12 cellular contexts compared by ENCODE assay signal in the genomic region with DNA sequence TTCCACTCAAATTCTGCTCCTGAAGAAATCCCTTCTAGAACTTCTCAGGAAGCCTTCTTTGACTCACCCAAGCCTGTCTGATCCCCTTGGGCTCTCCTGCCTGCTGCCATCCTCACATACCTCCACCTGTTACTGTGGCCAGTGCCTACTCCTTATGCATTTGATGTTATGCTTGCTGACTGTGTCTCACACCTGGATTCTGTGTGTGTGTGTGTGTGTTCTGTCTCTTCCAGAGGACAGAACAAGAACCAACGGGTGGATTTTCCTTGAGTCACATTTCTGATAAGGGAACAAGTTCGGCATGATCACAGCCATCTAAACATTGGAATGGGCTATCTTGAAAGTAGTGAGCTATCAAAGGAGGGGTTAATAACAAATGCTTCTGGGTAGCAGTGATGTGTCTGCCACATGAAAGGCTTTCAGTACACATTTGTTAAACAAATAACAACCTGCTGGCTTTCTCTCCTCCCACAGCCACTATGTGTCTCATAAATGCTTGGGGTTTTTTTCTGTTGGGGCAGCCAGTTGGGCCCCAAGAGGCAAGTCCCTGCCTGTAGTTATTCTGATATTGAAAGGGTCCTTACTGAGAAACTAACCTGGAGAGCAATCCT. TPM values are rescaled to one million over a fixed set of nuclear protein-coding genes. Genes with fewer than 3 reads are reported as not detected.
DNase-seq lines count a peak whose midpoint lies in the region; TF ChIP-seq lines count a peak whose summit lies in the region.
"Had no signal": no experiment of that assay in that cellular context is flagged by ENCODE, and none has a peak within 500 bp of the region (broad histone marks: within the 10 kb centered on the region; RNA-seq: fewer than 3 reads in every experiment).

No MANE protein-coding gene starts in this region.

- no peak overlapping the region for H3K4me3 ChIP-seq in HEK293 (ENCODE audit: low read depth, low read length)

- H3K4me1 Mint-ChIP-seq in osteocyte (ENCODE audit: unreplicated experiment), result peaks cover 11% of the 10 kb centered on the region

- no peak overlapping the region for H3K27ac ChIP-seq in HEK293 (ENCODE audit: extremely low read depth, low read depth, low read length)
- peak overlapping the region; percentile 51 for H3K27ac ChIP-seq in VCaP

- H3K36me3 Mint-ChIP-seq in osteocyte (ENCODE audit: unreplicated experiment), result no peaks in the 10 kb centered on the region

- H3K9me3 ChIP-seq in HEK293 (ENCODE audit: control insufficient read depth, insufficient read depth, low read depth, low read length), result no peaks in the 10 kb centered on the region

- H3K4me1 ChIP-seq in HEK293 (ENCODE audit: control insufficient read depth, insufficient read depth, low read length), result no peaks in the 10 kb centered on the region

- no peaks in the 10 kb centered on the region for H3K27me3 Mint-ChIP-seq in osteocyte (ENCODE audit: unreplicated experiment)

- H3K27ac Mint-ChIP-seq in osteocyte (ENCODE audit: unreplicated experiment), result peak overlapping the region; percentile 15

- no peak for TF ChIP-seq CTCF in HEK293 (tag by site-specific recombination; IDR thresholded peaks at IDR 0.05)
- no peak for TF ChIP-seq CTCF in VCaP (conservative IDR thresholded peaks at IDR 0.05)
- no peak for TF ChIP-seq CTCF in osteocyte (IDR thresholded peaks at IDR 0.05)

- DNase-seq in NCI-H1417 (lab: John Stamatoyannopoulos, UW), result peak in 2 of 3 experiments; percentile 60 to 63
- no peak for DNase-seq in NCI-H1417 treated with DMSO at 0.1 percent for 48 hours (lab: John Stamatoyannopoulos, UW)
- no peak for DNase-seq in osteocyte (ENCODE audit: extremely low spot score, unreplicated experiment)
- DNase-seq in activated CD4-positive, alpha-beta T cell treated with anti-CD3 and anti-CD28 coated beads for 1 hour, result no peak
- no peak for DNase-seq in NOMO-1 treated with DMSO at 0.1 percent for 48 hours (lab: John Stamatoyannopoulos, UW; ENCODE audit: unreplicated experiment)
- DNase-seq in NCI-H187 treated with DMSO at 0.1 percent for 48 hours (lab: John Stamatoyannopoulos, UW), result no peak
- DNase-seq: activated T-cell treated with anti-CD3 and anti-CD28 coated beads, Interleukin-2, amount 50 U/mL, for 4 hours; kidney had no signal

- CTCF ChIA-PET in HEK293 (lab: Yijun Ruan, JAX), result interaction anchor here (0.6 to 5.1 kb wide), 8 partner anchors 52 to 748 kb away, joined by 3 to 38 read pairs (median 4); a partner anchor contains a TSS

- no peaks in the 10 kb centered on the region for H3K36me3 ChIP-seq in HEK293 (ENCODE audit: control insufficient read depth in 2 of 2, insufficient read depth in 1 of 2, low read length in 2 of 2)

- H3K4me3 Mint-ChIP-seq in osteocyte (ENCODE audit: unreplicated experiment), result no peak overlapping the region
- H3K4me3 Mint-ChIP-seq: activated T-cell treated with anti-CD3 and anti-CD28 coated beads, Interleukin-2, amount 50 U/mL, for 4 hours had no signal

- POLR2A ChIA-PET in HEK293 (lab: Yijun Ruan, JAX), result interaction anchor here (1.7 kb wide), 1 partner anchor 79 kb away, joined by 6 read pairs; no protein-coding TSS in a partner anchor

- no peaks in the 10 kb centered on the region for H3K9me3 Mint-ChIP-seq in osteocyte (ENCODE audit: unreplicated experiment)
- H3K9me3 Mint-ChIP-seq: activated T-cell treated with anti-CD3 and anti-CD28 coated beads, Interleukin-2, amount 50 U/mL, for 4 hours had no signal

TF ChIP-seq in HEK293, 187 proteins besides CTCF, POLR2A, EP300 and RAD21:
- no peak for TF ChIP-seq ZNF366 (tag by site-specific recombination; conservative IDR thresholded peaks at IDR 0.05)
- TF ChIP-seq, protein P1, sequence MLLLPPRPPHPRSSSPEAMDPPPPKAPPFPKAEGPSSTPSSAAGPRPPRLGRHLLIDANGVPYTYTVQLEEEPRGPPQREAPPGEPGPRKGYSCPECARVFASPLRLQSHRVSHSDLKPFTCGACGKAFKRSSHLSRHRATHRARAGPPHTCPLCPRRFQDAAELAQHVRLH (tag by site-specific recombination; IDR thresholded peaks at IDR 0.05), result no peak
- TF ChIP-seq YY2 (tag by site-specific recombination; IDR thresholded peaks at IDR 0.05), result no peak
- no peak for TF ChIP-seq ZNF514 (tag by site-specific recombination; IDR thresholded peaks at IDR 0.05)
- no peak for TF ChIP-seq ZNF354C (tag by site-specific recombination; IDR thresholded peaks at IDR 0.05; ENCODE audit: borderline replicate concordance, low read depth)
- TF ChIP-seq, protein P2, sequence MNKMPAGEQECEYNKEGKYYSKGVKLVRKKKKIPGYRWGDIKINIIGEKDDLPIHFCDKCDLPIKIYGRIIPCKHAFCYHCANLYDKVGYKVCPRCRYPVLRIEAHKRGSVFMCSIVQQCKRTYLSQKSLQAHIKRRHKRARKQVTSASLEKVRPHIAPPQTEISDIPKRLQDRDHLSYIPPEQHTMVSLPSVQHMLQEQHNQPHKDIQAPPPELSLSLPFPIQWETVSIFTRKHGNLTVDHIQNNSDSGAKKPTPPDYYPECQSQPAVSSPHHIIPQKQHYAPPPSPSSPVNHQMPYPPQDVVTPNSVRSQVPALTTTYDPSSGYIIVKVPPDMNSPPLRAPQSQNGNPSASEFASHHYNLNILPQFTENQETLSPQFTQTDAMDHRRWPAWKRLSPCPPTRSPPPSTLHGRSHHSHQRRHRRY (tag by site-specific recombination; IDR thresholded peaks at IDR 0.05), result no peak
- TF ChIP-seq ZNF670 (tag by site-specific recombination; IDR thresholded peaks at IDR 0.05; ENCODE audit: low read depth), result no peak
- no peak for TF ChIP-seq ZNF701 (tag by site-specific recombination; IDR thresholded peaks at IDR 0.05)
- 0 out of 2 replicates have a peak, but pooled peaks have one; percentile 40 for TF ChIP-seq SCRT1 (tag by site-specific recombination; IDR thresholded peaks at IDR 0.05; ENCODE audit: borderline replicate concordance)
- TF ChIP-seq ZNF341 (tag by site-specific recombination; IDR thresholded peaks at IDR 0.05; ENCODE audit: low read depth), result 0 out of 2 replicates have a peak, but pooled peaks have one; percentile 7
- peak; percentile 94 for TF ChIP-seq SCRT2 (tag by site-specific recombination; IDR thresholded peaks at IDR 0.05)

RNA-seq across cellular contexts. Expression of a gene that starts 8.9 kb away (rescaled TPM):
- total RNA-seq in osteocyte, result not detected in 2 replicates
- total RNA-seq: A673; activated T-cell treated with anti-CD3 and anti-CD28 coated beads, Interleukin-2, amount 50 U/mL, for 4 hours; bronchial epithelial cell had no signal

RNA-seq across cellular contexts. Expression of a gene that starts 30.7 kb away (rescaled TPM):
- 75.8 and 86.4 TPM in 2 replicates for total RNA-seq in osteocyte

RNA-seq across cellular contexts. Expression of a gene that starts 46.6 kb away (rescaled TPM):
- total RNA-seq in osteocyte, result not detected in 2 replicates
- total RNA-seq: bronchial epithelial cell had no signal

Comparison
In these comparisons a context has a peak if more than half of its experiments do, and no peak if none do; other contexts are left out.
1. DNase-seq: peak in NCI-H1417 (2 of 3); none in NCI-H1417 treated with DMSO at 0.1 percent for 48 hours (single experiment), osteocyte (single experiment), activated CD4-positive, alpha-beta T cell treated with anti-CD3 and anti-CD28 coated beads for 1 hour (single experiment), NOMO-1 treated with DMSO at 0.1 percent for 48 hours (single experiment) and NCI-H187 treated with DMSO at 0.1 percent for 48 hours (single experiment).